Comparison of ENCODE assay signal across 8 cellular contexts in genomic region chr6:170553686-170554085, GRCh38. TPM values are rescaled to one million over a fixed set of nuclear protein-coding genes. Genes with fewer than 3 reads are reported as not detected.
A peak's percentile ranks its signal among the peaks of the same experiment; 100 is the strongest.
DNase-seq lines count a peak whose midpoint lies in the region; ATAC-seq and TF ChIP-seq lines count a peak whose summit lies in the region.

No MANE protein-coding gene starts in this region.

- no peak for TF ChIP-seq CTCF in AG04449 (IDR thresholded peaks at IDR 0.05; ENCODE audit: insufficient read depth, low read length, missing control alignments)

- ATAC-seq in GM18508 (IDR thresholded peaks at IDR 0.05; ENCODE audit: insufficient read depth, unreplicated experiment) = peak; percentile 13
- peak; percentile 41 for ATAC-seq in HG02938 (IDR thresholded peaks at IDR 0.05; ENCODE audit: unreplicated experiment)

- H3K4me3 ChIP-seq in AG04449 (ENCODE audit: low read depth, low read length) = peak overlapping the region; percentile 90

- POLR2A ChIA-PET in AG04449 (lab: Yijun Ruan, JAX) = interaction anchor here (0.6 to 2.6 kb wide), 4 partner anchors 8 to 802 kb away, joined by 3 to 11 read pairs (median 4); partner anchors contain the start of genes DYNLT2, ERMARD and PDCD2

- no peak for DNase-seq in AG04449 (ENCODE audit: low read depth, low spot score)
- peak; percentile 44 to 81 for DNase-seq in NOMO-1 (lab: John Stamatoyannopoulos, UW; ENCODE audit: unreplicated experiment in 2 of 2)
- DNase-seq in dermis microvascular lymphatic vessel endothelial cell (ENCODE audit: low read depth in 2 of 2) = peak; percentile 64 to 65
- peak; percentile 84 for DNase-seq in medulla oblongata (ENCODE audit: extremely low spot score)
- peak; percentile 44 for DNase-seq in ureter (ENCODE audit: low spot score)
- DNase-seq in DMS114 treated with DMSO at 0.1 percent for 48 hours (lab: John Stamatoyannopoulos, UW; ENCODE audit: unreplicated experiment) = no peak

- CTCF ChIA-PET in AG04449 (lab: Yijun Ruan, JAX) = no interaction called here

RNA-seq across cellular contexts. Expression of gene TBP, which starts 0.5 kb away (rescaled TPM):
- total RNA-seq in dermis microvascular lymphatic vessel endothelial cell = 6.3 and 8.7 TPM in 2 replicates
- 18.8 TPM for total RNA-seq in ureter

RNA-seq across cellular contexts. Expression of gene PSMB1, which starts 0.6 kb away (rescaled TPM):
- total RNA-seq in dermis microvascular lymphatic vessel endothelial cell (312 and 347 TPM in 2 replicates), ureter (118 TPM)

RNA-seq across cellular contexts. Expression of gene PDCD2, which starts 30.8 kb away (rescaled TPM):
- 47.9 and 59.8 TPM in 2 replicates for total RNA-seq in dermis microvascular lymphatic vessel endothelial cell
- 67.4 TPM for total RNA-seq in ureter

Comparison
In these comparisons a context has a peak if more than half of its experiments do, and no peak if none do; other contexts are left out.
1. DNase-seq: peak in NOMO-1 (2 of 2), dermis microvascular lymphatic vessel endothelial cell (2 of 2), medulla oblongata (single experiment) and ureter (single experiment); none in AG04449 (single experiment) and DMS114 treated with DMSO at 0.1 percent for 48 hours (single experiment).